20 cellular contexts compared by ENCODE assay signal in the genomic region with DNA sequence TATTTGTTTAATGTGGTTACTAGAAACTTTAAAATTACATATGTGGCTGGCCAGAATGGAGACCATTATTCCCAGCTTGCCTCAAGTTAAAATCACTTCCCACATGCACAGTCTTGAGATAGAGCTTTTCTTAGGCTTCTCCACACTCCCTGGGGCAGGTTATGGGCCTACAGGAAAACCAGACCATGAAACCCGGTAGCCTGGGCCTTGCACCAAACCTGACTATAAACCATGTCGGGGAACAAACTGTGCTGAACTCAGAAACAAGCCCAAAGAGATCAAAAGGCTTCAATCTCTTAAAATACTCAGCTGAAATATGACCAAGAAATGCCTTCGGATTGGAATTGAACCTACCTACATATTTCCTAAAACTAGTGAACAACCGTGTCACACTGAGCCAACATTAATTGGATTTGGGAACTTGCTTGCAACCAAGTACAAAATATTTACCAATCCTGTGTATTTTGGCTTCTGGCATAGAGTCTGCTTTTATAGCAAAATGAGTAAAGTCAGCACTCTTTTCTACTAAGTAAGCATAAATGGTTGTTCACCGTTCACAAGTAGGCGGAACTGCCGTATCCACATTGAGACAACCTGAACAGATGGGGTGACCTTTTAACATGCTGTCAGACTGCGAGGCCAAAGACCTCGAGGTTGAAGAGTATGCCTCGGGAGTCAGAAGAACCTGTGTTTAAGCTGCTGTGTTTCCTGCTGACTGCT.
DNase-seq lines count a peak whose midpoint lies in the region; ATAC-seq, FAIRE-seq and TF ChIP-seq lines count a peak whose summit lies in the region.
"Had no signal": no experiment of that assay in that cellular context is flagged by ENCODE, and none has a peak within 500 bp of the region (broad histone marks: within the 10 kb centered on the region; RNA-seq: fewer than 3 reads in every experiment).

No MANE protein-coding gene starts in this region.

- POLR2A ChIA-PET in RWPE1 (lab: Yijun Ruan, JAX; ENCODE audit: low non-redundant PET) = no interaction called here

- CTCF ChIA-PET in RWPE1 (lab: Yijun Ruan, JAX) = interaction anchor here (1.3 kb wide), 1 partner anchor 42 kb away, joined by 4 read pairs; no protein-coding TSS in a partner anchor

- H3K4me1 ChIP-seq in ovary (ENCODE audit: insufficient read depth) = peaks cover 10% of the 10 kb centered on the region

- 26 to 34% (median 29%) methylated on average over 10 of the region's 10 CpGs for WGBS in ovary, 3 donors

- no peak for TF ChIP-seq EP300 in ovary (IDR thresholded peaks at IDR 0.05)

- H3K4me3 ChIP-seq in bronchial epithelial cell (ENCODE audit: low read depth, low read length) = no peak overlapping the region
- no peak overlapping the region for H3K4me3 ChIP-seq in ovary
- H3K4me3 ChIP-seq: BLaER1, GM23338 had no signal

- TF ChIP-seq POLR2A in ovary (IDR thresholded peaks at IDR 0.05) = no peak

- no peaks in the 10 kb centered on the region for H3K9me3 ChIP-seq in ovary
- H3K9me3 ChIP-seq: BLaER1 had no signal

- H3K27me3 ChIP-seq in bronchial epithelial cell (ENCODE audit: control insufficient read depth, insufficient read depth, low read length) (no peaks in the 10 kb centered on the region), ovary (no peaks in the 10 kb centered on the region)
- H3K27me3 ChIP-seq: BLaER1 had no signal

- DNase-seq in NCI-H82 (lab: John Stamatoyannopoulos, UW) (peak; percentile 21), NCI-H82 treated with DMSO at 0.1 percent for 48 hours (lab: John Stamatoyannopoulos, UW; ENCODE audit: unreplicated experiment) (no peak), bronchial epithelial cell (ENCODE audit: low read depth) (no peak), ovary (peak in 3 of 5 donors; percentile 21 to 61 (median 52)), RWPE1 (ENCODE audit: low spot score) (no peak), dermis blood vessel endothelial cell (no peak)
- DNase-seq: 8988T, GDM1, NCI-H1092, NCI-H146, NCI-H510A, NCI-H774, SHP77 treated with DMSO at 0.1 percent for 48 hours had no signal

- no peak for ATAC-seq in HG03439 (IDR thresholded peaks at IDR 0.05; ENCODE audit: unreplicated experiment)
- ATAC-seq in GM21423 (IDR thresholded peaks at IDR 0.05; ENCODE audit: unreplicated experiment) = no peak
- ATAC-seq: GM23338 had no signal

- H3K36me3 ChIP-seq in bronchial epithelial cell (ENCODE audit: control insufficient read depth, insufficient read depth, low read length) = no peaks in the 10 kb centered on the region
- no peaks in the 10 kb centered on the region for H3K36me3 ChIP-seq in ovary
- H3K36me3 ChIP-seq: BLaER1 had no signal

- peak overlapping the region in 1 of 2 donors; percentile 36 for H3K27ac ChIP-seq in ovary
- H3K27ac ChIP-seq in RWPE1 = no peak overlapping the region
- H3K27ac ChIP-seq: BLaER1, KMS-11 had no signal

- no peak for TF ChIP-seq CTCF in bronchial epithelial cell (IDR thresholded peaks at IDR 0.05; ENCODE audit: insufficient read depth, low read length, severe bottlenecking)
- no peak for TF ChIP-seq CTCF in ovary (IDR thresholded peaks at IDR 0.05)
- TF ChIP-seq CTCF in RWPE1 (conservative IDR thresholded peaks at IDR 0.05; ENCODE audit: low read depth) = no peak

- intact Hi-C loops in ovary (cut with DNase I) = no loop called here

- peak; percentile 43 for FAIRE-seq in bronchial epithelial cell (lab: Jason Lieb, UNC)
- FAIRE-seq: GM12891, RCC 7860 had no signal

Comparison
In these comparisons a context has a peak if more than half of its experiments do, and no peak if none do; other contexts are left out.
1. DNase-seq: peak in NCI-H82 (single experiment) and ovary (3 of 5); none in NCI-H82 treated with DMSO at 0.1 percent for 48 hours (single experiment), bronchial epithelial cell (single experiment), RWPE1 (single experiment) and dermis blood vessel endothelial cell (single experiment).